8 cellular contexts compared by ENCODE assay signal in the genomic region with DNA sequence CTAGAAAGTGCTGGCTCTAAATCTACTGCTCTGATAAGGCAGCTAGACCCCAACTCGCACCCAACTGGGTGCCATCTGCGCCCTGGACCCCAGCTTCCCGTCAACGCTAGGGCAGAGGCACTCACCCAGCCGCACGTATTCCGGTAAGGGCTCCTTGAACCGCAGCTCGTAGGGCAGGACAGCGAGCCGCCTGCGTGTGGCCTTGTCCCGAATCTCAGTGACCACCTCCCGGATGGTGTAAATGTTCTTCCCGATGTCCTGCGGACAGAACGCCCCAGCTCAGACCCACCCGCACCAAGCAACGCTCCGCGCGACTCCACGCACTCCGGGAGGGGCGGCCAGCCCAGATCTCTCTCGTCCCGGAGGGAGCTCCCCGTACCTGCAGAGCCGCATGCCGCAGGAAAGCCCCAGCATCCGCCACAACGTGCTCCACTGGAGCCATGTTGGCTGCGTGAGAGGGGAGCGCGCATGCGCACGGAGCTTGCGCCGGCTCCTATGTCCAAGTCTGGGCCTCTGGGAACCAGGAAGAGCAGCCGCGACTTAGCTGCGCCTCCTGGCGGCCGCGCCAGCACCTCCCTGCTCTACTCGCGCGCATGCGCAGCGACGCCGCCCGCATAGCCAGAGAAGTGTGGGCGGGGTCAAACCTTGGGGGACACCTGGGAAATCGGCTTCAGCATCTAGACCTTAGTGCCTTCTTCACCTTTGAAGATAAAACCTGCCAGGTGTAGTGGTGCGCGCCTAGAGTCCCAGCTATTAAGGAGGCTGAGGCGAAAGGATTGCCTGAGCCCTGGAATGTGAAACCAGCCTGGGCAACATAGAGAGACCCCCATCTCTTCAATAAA. TPM values are rescaled to one million over a fixed set of nuclear protein-coding genes. Genes with fewer than 3 reads are reported as not detected.
DNase-seq lines count a peak whose midpoint lies in the region; ATAC-seq and TF ChIP-seq lines count a peak whose summit lies in the region.

A gene (minus strand): TSS at position 458 of the 842 bp plus-strand sequence. CDS start 16 bp downstream, at position 442.

- H3K4me1 ChIP-seq in right lobe of liver, result peaks cover 0 to 11% (median 3%) of the 10 kb centered on the region in 4 donors

- TF ChIP-seq CTCF in CD4-positive, alpha-beta T cell (IDR thresholded peaks at IDR 0.05), result peak; percentile 88
- TF ChIP-seq CTCF in right lobe of liver (IDR thresholded peaks at IDR 0.05), result peak in 3 of 4 donors; percentile 96 to 100 (median 98)

- peak; percentile 64 for TF ChIP-seq POLR2A in right lobe of liver (IDR thresholded peaks at IDR 0.05)

- H3K27ac ChIP-seq in CD4-positive, alpha-beta T cell (ENCODE audit: low read depth, low read length), result peak within 1 kb of the TSS; percentile 71
- peak within 1 kb of the TSS; percentile 24 to 59 (median 34) for H3K27ac ChIP-seq in right lobe of liver

- H3K27me3 ChIP-seq in CD4-positive, alpha-beta T cell (ENCODE audit: control insufficient read depth, insufficient read depth, low read length), result no peaks in the 10 kb centered on the region
- H3K27me3 ChIP-seq in right lobe of liver, result no peaks in the 10 kb centered on the region

- POLR2A ChIA-PET in CD4-positive, alpha-beta T cell (lab: Charles Lee), result interaction anchor here (0.5 to 3.8 kb wide), 16 partner anchors 8 to 497 kb away, joined by 3 to 62 read pairs (median 4); a partner anchor contains a TSS

- peak within 1 kb of the TSS; percentile 100 for H3K4me3 Mint-ChIP-seq in CD4-positive, alpha-beta T cell

- H3K27ac Mint-ChIP-seq in CD4-positive, alpha-beta T cell, result peak within 1 kb of the TSS; percentile 89

- peak within 1 kb of the TSS; percentile 66 to 89 (median 82) for H3K4me3 ChIP-seq in right lobe of liver

- H3K9me3 Mint-ChIP-seq in CD4-positive, alpha-beta T cell, result no peaks in the 10 kb centered on the region

- H3K36me3 Mint-ChIP-seq in CD4-positive, alpha-beta T cell (ENCODE audit: low read depth), result peaks cover 38% of the 10 kb centered on the region

- H3K4me1 Mint-ChIP-seq in CD4-positive, alpha-beta T cell (ENCODE audit: low read depth), result peaks cover 34% of the 10 kb centered on the region

- peak; percentile 92 to 98 (median 96) for DNase-seq in CD4-positive, alpha-beta T cell
- DNase-seq in NCI-H774 (lab: John Stamatoyannopoulos, UW) (peak; percentile 88), dermis microvascular lymphatic vessel endothelial cell (ENCODE audit: low read depth in 2 of 2) (peak; percentile 96 to 98), right lobe of liver (peak; percentile 97 to 98 (median 97))
- DNase-seq in activated CD4-positive, alpha-beta T cell treated with anti-CD3 and anti-CD28 coated beads, Interleukin-2, amount 50 U/mL, for 48 hours, result peak; percentile 95 to 96
- DNase-seq in stimulated activated CD4-positive, alpha-beta T cell treated with anti-CD3 and anti-CD28 coated beads, Interleukin-4, amount 100 ng/mL, for 4 hours, result peak; percentile 97

- CTCF ChIA-PET in CD4-positive, alpha-beta T cell (lab: Charles Lee), result interaction anchor here (0.6 to 2.9 kb wide), 13 partner anchors 10 to 358 kb away, joined by 3 to 19 read pairs (median 4); a partner anchor contains a TSS

- peaks cover 0 to 18% (median 6%) of the 10 kb centered on the region in 4 donors for H3K36me3 ChIP-seq in right lobe of liver

- intact Hi-C loops in CD4-positive, alpha-beta T cell (cut with DNase I, micrococcal nuclease), result loop anchor here (1.0 to 10.0 kb wide), 4 partner anchors 27 to 330 kb away; a partner anchor contains a TSS
- intact Hi-C loops in right lobe of liver (cut with DNase I), result loop anchor here in 1 of 2 donors (10.0 kb wide), 1 partner anchor 360 kb away; no protein-coding TSS in a partner anchor

- peak; percentile 96 for ATAC-seq in CD4-positive, alpha-beta T cell (ENCODE audit: poor library complexity)
- ATAC-seq in GM19395 (IDR thresholded peaks at IDR 0.05; ENCODE audit: unreplicated experiment), result peak; percentile 95
- peak; percentile 94 for ATAC-seq in HG03565 (IDR thresholded peaks at IDR 0.05; ENCODE audit: unreplicated experiment)
- peak; percentile 98 to 99 (median 99) for ATAC-seq in right lobe of liver

- 0% methylated on average over 23 of the region's 58 CpGs for WGBS in right lobe of liver (ENCODE audit: insufficient coverage, low coverage, low lambda C conversion rate, missing lambda C conversion rate)

- no peaks in the 10 kb centered on the region for H3K27me3 Mint-ChIP-seq in CD4-positive, alpha-beta T cell

- H3K9me3 ChIP-seq in CD4-positive, alpha-beta T cell (ENCODE audit: control insufficient read depth, low read length), result no peaks in the 10 kb centered on the region
- no peaks in the 10 kb centered on the region for H3K9me3 ChIP-seq in right lobe of liver

RNA-seq across cellular contexts. Expression of the gene that starts here (rescaled TPM):
- total RNA-seq in CD4-positive, alpha-beta T cell, result 10 to 100 TPM; 31.0 to 33.9 TPM
- total RNA-seq in dermis microvascular lymphatic vessel endothelial cell, result 16.9 and 20.7 TPM in 2 replicates
- total RNA-seq in right lobe of liver, result 10 to 100 TPM; 15.5 to 19.5 (median 16.6) TPM

Comparison
In these comparisons a context has a peak if more than half of its experiments do, and no peak if none do; other contexts are left out.
1. Peak in every context shown above with its lines: DNase-seq, ATAC-seq, H3K4me3 ChIP-seq and H3K27ac ChIP-seq.